In genomic region chr6:168746013-168746412, GRCh38 we compare ENCODE assay signal across 25 cellular contexts.
"Had no signal": no experiment of that assay in that cellular context is flagged by ENCODE, and none has a peak within 500 bp of the region (broad histone marks: within the 10 kb centered on the region; RNA-seq: fewer than 3 reads in every experiment).

No MANE protein-coding gene starts in this region.

- H3K4me1 Mint-ChIP-seq: activated CD4-positive, alpha-beta memory T cell treated with anti-CD3 and anti-CD28 coated beads, Interleukin-2, amount 10 ng/mL, durations not matched to agents 7 days and 5 days; activated T-helper 17 cell treated with anti-CD3 and anti-CD28 coated beads, Interleukin-2, amount 50 U/mL, for 72 hours had no signal

- H3K4me1 ChIP-seq: breast epithelium had no signal

- H3K9me3 ChIP-seq: breast epithelium, MG63 had no signal

- H3K27ac Mint-ChIP-seq: activated CD4-positive, alpha-beta memory T cell treated with anti-CD3 and anti-CD28 coated beads, Interleukin-2, amount 10 ng/mL, durations not matched to agents 7 days and 5 days; activated naive CD4-positive, alpha-beta T cell treated with anti-CD3 and anti-CD28 coated beads for 36 hours; activated naive CD8-positive, alpha-beta T cell; activated T-helper 17 cell treated with anti-CD3 and anti-CD28 coated beads, Interleukin-2, amount 50 U/mL, for 72 hours had no signal

- FAIRE-seq: TTC549 had no signal

- H3K27me3 ChIP-seq: breast epithelium, MG63 had no signal

- DNase-seq: activated CD4-positive, alpha-beta memory T cell treated with anti-CD3 and anti-CD28 coated beads, Interleukin-2, amount 10 ng/mL, durations not matched to agents 7 days and 5 days; activated CD4-positive, alpha-beta T cell treated with anti-CD3 and anti-CD28 coated beads, Interleukin-2, amount 50 U/mL, for 1 hour; activated CD4-positive, CD25-positive, alpha-beta regulatory T cell; activated gamma-delta T cell; activated naive CD4-positive, alpha-beta T cell treated with anti-CD3 and anti-CD28 coated beads for 36 hours; activated T-cell treated with anti-CD3 and anti-CD28 coated beads for 4 hours; activated T-cell treated with anti-CD3 and anti-CD28 coated beads, Interleukin-2, amount 50 U/mL, for 48 hours; MG63; MV-4-11; NCI-H1092 treated with DMSO at 0.1 percent for 48 hours; NCI-H1417 treated with DMSO at 0.1 percent for 48 hours; NCI-H1694; NCI-H2029; NCI-H345; NCI-H510A; NCI-H526 treated with DMSO at 0.1 percent for 48 hours; NCI-H82; SIG-M5; T-helper 2 cell; T1000 had no signal

- H3K36me3 ChIP-seq: breast epithelium, MG63 had no signal

- H3K4me3 Mint-ChIP-seq: activated CD4-positive, alpha-beta memory T cell treated with anti-CD3 and anti-CD28 coated beads, Interleukin-2, amount 10 ng/mL, durations not matched to agents 7 days and 5 days; activated naive CD4-positive, alpha-beta T cell treated with anti-CD3 and anti-CD28 coated beads for 36 hours; activated naive CD8-positive, alpha-beta T cell; activated T-helper 17 cell treated with anti-CD3 and anti-CD28 coated beads, Interleukin-2, amount 50 U/mL, for 72 hours had no signal

- H3K36me3 Mint-ChIP-seq: activated naive CD8-positive, alpha-beta T cell had no signal

- H3K27ac ChIP-seq: breast epithelium, VCaP had no signal

- H3K4me3 ChIP-seq: breast epithelium, MG63 had no signal

- ATAC-seq: activated T-helper 17 cell treated with anti-CD3 and anti-CD28 coated beads, Interleukin-2, amount 50 U/mL, for 72 hours had no signal

- H3K27me3 Mint-ChIP-seq: activated CD4-positive, alpha-beta memory T cell treated with anti-CD3 and anti-CD28 coated beads, Interleukin-2, amount 10 ng/mL, durations not matched to agents 7 days and 5 days; activated naive CD8-positive, alpha-beta T cell had no signal

- H3K9me3 Mint-ChIP-seq: activated T-helper 17 cell treated with anti-CD3 and anti-CD28 coated beads, Interleukin-2, amount 50 U/mL, for 72 hours had no signal
